8 cellular contexts compared by ENCODE assay signal in genomic region chr21:41283211-41283818, GRCh38. TPM values are rescaled to one million over a fixed set of nuclear protein-coding genes. Genes with fewer than 3 reads are reported as not detected.
DNase-seq lines count a peak whose midpoint lies in the region; ATAC-seq and TF ChIP-seq lines count a peak whose summit lies in the region.

No MANE protein-coding gene starts in this region.

- CTCF ChIA-PET in activated CD4-positive, alpha-beta T cell treated with anti-CD3 and anti-CD28 coated beads, Interleukin-2, amount 10 ng/mL, durations not matched to agents 7 days and 5 days (lab: Charles Lee) = interaction anchor here (0.5 to 1.8 kb wide), 17 partner anchors 9 to 835 kb away, joined by 3 to 7 read pairs (median 3); no protein-coding TSS in a partner anchor

- H3K4me3 ChIP-seq in epithelial cell of proximal tubule (ENCODE audit: low read depth, low read length) = no peak overlapping the region

- H3K27ac Mint-ChIP-seq in activated CD4-positive, alpha-beta T cell treated with anti-CD3 and anti-CD28 coated beads, Interleukin-2, amount 10 ng/mL, durations not matched to agents 7 days and 5 days = no peak overlapping the region
- H3K27ac Mint-ChIP-seq in naive B cell = peak overlapping the region in 1 of 6 donors; percentile 85
- no peak overlapping the region for H3K27ac Mint-ChIP-seq in type B pancreatic cell

- DNase-seq in DMS 273 (lab: John Stamatoyannopoulos, UW; ENCODE audit: unreplicated experiment) (peak; percentile 85), DMS 273 treated with DMSO at 0.1 percent for 48 hours (lab: John Stamatoyannopoulos, UW) (no peak), NCI-H510A treated with DMSO at 0.1 percent for 48 hours (lab: John Stamatoyannopoulos, UW) (peak; percentile 89), epithelial cell of proximal tubule (ENCODE audit: low read depth) (peak; percentile 51), naive B cell (peak; percentile 60), type B pancreatic cell (ENCODE audit: extremely low spot score, unreplicated experiment) (no peak)
- DNase-seq in activated CD4-positive, alpha-beta T cell treated with anti-CD3 and anti-CD28 coated beads, Interleukin-2, amount 10 ng/mL, durations not matched to agents 7 days and 5 days = peak; percentile 73

- H3K4me1 Mint-ChIP-seq in activated CD4-positive, alpha-beta T cell treated with anti-CD3 and anti-CD28 coated beads, Interleukin-2, amount 10 ng/mL, durations not matched to agents 7 days and 5 days = no peaks in the 10 kb centered on the region
- peaks cover 0 to 6% (median 3%) of the 10 kb centered on the region in 3 donors for H3K4me1 Mint-ChIP-seq in naive B cell
- no peaks in the 10 kb centered on the region for H3K4me1 Mint-ChIP-seq in type B pancreatic cell (ENCODE audit: unreplicated experiment)

- POLR2A ChIA-PET in activated CD4-positive, alpha-beta T cell treated with anti-CD3 and anti-CD28 coated beads, Interleukin-2, amount 10 ng/mL, durations not matched to agents 7 days and 5 days (lab: Charles Lee) = interaction anchor here (0.7 kb wide), 1 partner anchor 86 kb away, joined by 3 read pairs; no protein-coding TSS in a partner anchor

- peaks cover 29% of the 10 kb centered on the region for H3K27me3 Mint-ChIP-seq in activated CD4-positive, alpha-beta T cell treated with anti-CD3 and anti-CD28 coated beads, Interleukin-2, amount 10 ng/mL, durations not matched to agents 7 days and 5 days
- peaks cover 0 to 28% (median 8%) of the 10 kb centered on the region in 3 donors for H3K27me3 Mint-ChIP-seq in naive B cell
- H3K27me3 Mint-ChIP-seq in type B pancreatic cell = peaks cover 5% of the 10 kb centered on the region

- peak; percentile 86 for TF ChIP-seq CTCF in epithelial cell of proximal tubule (conservative IDR thresholded peaks at IDR 0.05; ENCODE audit: low read depth, low read length)
- TF ChIP-seq CTCF in type B pancreatic cell (conservative IDR thresholded peaks at IDR 0.05) = peak; percentile 90

- H3K4me3 Mint-ChIP-seq in activated CD4-positive, alpha-beta T cell treated with anti-CD3 and anti-CD28 coated beads, Interleukin-2, amount 10 ng/mL, durations not matched to agents 7 days and 5 days = no peak overlapping the region
- H3K4me3 Mint-ChIP-seq in naive B cell (no peak overlapping the region), type B pancreatic cell (no peak overlapping the region)

- H3K36me3 Mint-ChIP-seq in activated CD4-positive, alpha-beta T cell treated with anti-CD3 and anti-CD28 coated beads, Interleukin-2, amount 10 ng/mL, durations not matched to agents 7 days and 5 days (ENCODE audit: low read depth) = no peaks in the 10 kb centered on the region
- H3K36me3 Mint-ChIP-seq in naive B cell (no peaks in the 10 kb centered on the region), type B pancreatic cell (no peaks in the 10 kb centered on the region)

- no peaks in the 10 kb centered on the region for H3K9me3 Mint-ChIP-seq in activated CD4-positive, alpha-beta T cell treated with anti-CD3 and anti-CD28 coated beads, Interleukin-2, amount 10 ng/mL, durations not matched to agents 7 days and 5 days
- H3K9me3 Mint-ChIP-seq in naive B cell (no peaks in the 10 kb centered on the region), type B pancreatic cell (no peaks in the 10 kb centered on the region)

- ATAC-seq in HG03457 (IDR thresholded peaks at IDR 0.05; ENCODE audit: unreplicated experiment) = peak; percentile 83
- peak; percentile 82 to 91 for ATAC-seq in naive B cell (ENCODE audit: low read depth in 2 of 2)

RNA-seq across cellular contexts. Expression of gene FAM3B, which starts 33.3 kb away (rescaled TPM):
- total RNA-seq in activated CD4-positive, alpha-beta T cell treated with anti-CD3 and anti-CD28 coated beads, Interleukin-2, amount 10 ng/mL, durations not matched to agents 7 days and 5 days = not detected
- total RNA-seq in epithelial cell of proximal tubule (0.35 and 0.51 TPM in 2 replicates), type B pancreatic cell (ENCODE audit: low replicate concordance) (4.7 and 10.3 TPM in 2 replicates)
- not detected for polyA plus RNA-seq in naive B cell (ENCODE audit: low read depth in 6 of 6)

Comparison
In these comparisons a context has a peak if more than half of its experiments do, and no peak if none do; other contexts are left out.
1. DNase-seq: peak in DMS 273 (single experiment), NCI-H510A treated with DMSO at 0.1 percent for 48 hours (single experiment), activated CD4-positive, alpha-beta T cell treated with anti-CD3 and anti-CD28 coated beads, Interleukin-2, amount 10 ng/mL, durations not matched to agents 7 days and 5 days (single experiment), epithelial cell of proximal tubule (single experiment) and naive B cell (single experiment); none in DMS 273 treated with DMSO at 0.1 percent for 48 hours (single experiment) and type B pancreatic cell (single experiment).